26 cellular contexts compared by ENCODE assay signal in genomic region chr4:166277851-166278250, GRCh38.
"Had no signal": no experiment of that assay in that cellular context is flagged by ENCODE, and none has a peak within 500 bp of the region (broad histone marks: within the 10 kb centered on the region; RNA-seq: fewer than 3 reads in every experiment).

No MANE protein-coding gene starts in this region.

- H3K27ac Mint-ChIP-seq: activated B cell treated with CpG ODN at 0.5 μM for 24 hours; activated CD4-positive, alpha-beta T cell treated with anti-CD3 and anti-CD28 coated beads, Interleukin-2, amount 10 ng/mL, durations not matched to agents 24 days and 14 days; activated naive CD8-positive, alpha-beta T cell; brain had no signal

- H3K9me3 ChIP-seq: Peyer's patch, SJCRH30 had no signal

- H3K27me3 Mint-ChIP-seq: activated B cell treated with CpG ODN at 0.5 μM for 24 hours; activated CD4-positive, alpha-beta T cell treated with anti-CD3 and anti-CD28 coated beads, Interleukin-2, amount 10 ng/mL, durations not matched to agents 24 days and 14 days; activated naive CD8-positive, alpha-beta T cell; brain; central memory CD8-positive, alpha-beta T cell had no signal

- H3K36me3 Mint-ChIP-seq: activated naive CD8-positive, alpha-beta T cell; brain had no signal

- H3K27ac ChIP-seq: Peyer's patch, RWPE1, SJCRH30 had no signal

- H3K36me3 ChIP-seq: Peyer's patch, SJCRH30 had no signal

- H3K4me3 ChIP-seq: Peyer's patch, SJCRH30 had no signal

- H3K4me1 ChIP-seq: Peyer's patch, SJCRH30 had no signal

- H3K4me3 Mint-ChIP-seq: activated B cell treated with CpG ODN at 0.5 μM for 24 hours; activated CD4-positive, alpha-beta T cell treated with anti-CD3 and anti-CD28 coated beads, Interleukin-2, amount 10 ng/mL, durations not matched to agents 24 days and 14 days; activated naive CD8-positive, alpha-beta T cell; activated T-cell treated with anti-CD3 and anti-CD28 coated beads, Interleukin-2, amount 50 U/mL, for 4 hours; brain; central memory CD8-positive, alpha-beta T cell had no signal

- H3K27me3 ChIP-seq: Peyer's patch, SJCRH30 had no signal

- H3K4me1 Mint-ChIP-seq: activated B cell treated with CpG ODN at 0.5 μM for 24 hours; activated CD4-positive, alpha-beta T cell treated with anti-CD3 and anti-CD28 coated beads, Interleukin-2, amount 10 ng/mL, durations not matched to agents 24 days and 14 days; brain; central memory CD8-positive, alpha-beta T cell had no signal

- H3K9me3 Mint-ChIP-seq: activated B cell treated with CpG ODN at 0.5 μM for 24 hours; activated CD4-positive, alpha-beta T cell treated with anti-CD3 and anti-CD28 coated beads, Interleukin-2, amount 10 ng/mL, durations not matched to agents 24 days and 14 days; brain had no signal

- DNase-seq: activated B cell treated with CpG ODN at 0.5 μM for 24 hours; activated CD4-positive, alpha-beta T cell treated with anti-CD3 and anti-CD28 coated beads for 1 hour; activated CD4-positive, alpha-beta T cell treated with anti-CD3 and anti-CD28 coated beads, Interleukin-2, amount 10 ng/mL, durations not matched to agents 24 days and 14 days; activated CD4-positive, alpha-beta T cell treated with anti-CD3 and anti-CD28 coated beads, Interleukin-2, amount 50 U/mL, for 48 hours; activated effector memory CD4-positive, alpha-beta T cell treated with anti-CD3 and anti-CD28 coated beads, Interleukin-2, amount 50 U/mL, for 16 hours; activated naive CD4-positive, alpha-beta T cell treated with Interleukin-2 at 50 U/mL for 16 hours; activated T-cell treated with anti-CD3 and anti-CD28 coated beads, Interleukin-2, amount 50 U/mL, for 4 hours; aorta; cortex of kidney; Kasumi-1; NCI-H1105 treated with DMSO at 0.1 percent for 48 hours; NCI-H1436 treated with DMSO at 0.1 percent for 48 hours; NCI-H187; NCI-H2081; NCI-H2227 treated with DMSO at 0.1 percent for 48 hours; NCI-H526 treated with DMSO at 0.1 percent for 48 hours; OCI-M1; Peyer's patch; Right ventricle myocardium superior; SJCRH30; T-helper 2 cell; T1000 had no signal
